Comparison of ENCODE assay signal across 8 cellular contexts in the genomic region with DNA sequence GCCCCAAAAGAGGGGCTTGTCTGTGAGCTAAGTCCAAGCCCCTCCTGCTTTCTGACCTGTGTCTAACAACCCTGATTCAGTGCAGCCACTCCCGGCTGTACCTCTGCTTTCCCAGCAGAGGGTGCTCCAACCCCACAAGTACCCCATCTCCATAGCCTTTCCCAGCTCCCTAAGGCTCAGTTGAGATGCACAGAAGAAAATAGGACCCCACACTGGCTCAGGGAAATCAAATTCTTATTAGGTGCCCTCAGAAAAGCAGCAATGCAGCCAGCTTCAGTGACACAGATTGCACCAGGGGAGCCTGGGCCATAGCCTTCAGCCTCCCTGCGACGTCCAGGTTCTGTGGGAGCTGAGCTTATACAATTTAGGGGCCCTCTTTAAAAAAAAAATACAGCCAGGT. TPM values are rescaled to one million over a fixed set of nuclear protein-coding genes. Genes with fewer than 3 reads are reported as not detected.
DNase-seq lines count a peak whose midpoint lies in the region; ATAC-seq and TF ChIP-seq lines count a peak whose summit lies in the region.

No MANE protein-coding gene starts in this region.

- intact Hi-C loops in aorta (cut with DNase I): loop anchor here (1.0 to 5.0 kb wide), 2 partner anchors 36 to 37 kb away; no protein-coding TSS in a partner anchor

- no peak overlapping the region for H3K27ac ChIP-seq in DND-41 (ENCODE audit: low read length)
- H3K27ac ChIP-seq in foreskin keratinocyte: no peak overlapping the region
- H3K27ac ChIP-seq in aorta (ENCODE audit: low read depth in 1 of 2, low read length in 2 of 2): no peak overlapping the region

- H3K27me3 ChIP-seq in DND-41 (ENCODE audit: insufficient read depth, low read length, poor library complexity): no peaks in the 10 kb centered on the region
- H3K27me3 ChIP-seq in foreskin keratinocyte: no peaks in the 10 kb centered on the region
- no peaks in the 10 kb centered on the region for H3K27me3 ChIP-seq in aorta (ENCODE audit: control insufficient read depth in 1 of 2, insufficient read depth in 2 of 2, low read length in 1 of 2)

- H3K4me1 ChIP-seq in DND-41 (ENCODE audit: insufficient read depth, low read length) (no peaks in the 10 kb centered on the region), foreskin keratinocyte (no peaks in the 10 kb centered on the region), aorta (ENCODE audit: control insufficient read depth in 1 of 2, insufficient read depth in 2 of 2, low read length in 2 of 2) (no peaks in the 10 kb centered on the region)

- H3K4me3 ChIP-seq in DND-41 (ENCODE audit: low read depth in 1 of 2, low read length in 2 of 2) (no peak overlapping the region), aorta (ENCODE audit: low read length in 2 of 2) (no peak overlapping the region)

- H3K36me3 ChIP-seq in DND-41 (ENCODE audit: insufficient read depth, low read length): no peaks in the 10 kb centered on the region
- H3K36me3 ChIP-seq in aorta (ENCODE audit: control insufficient read depth in 1 of 2, insufficient read depth in 2 of 2, low read length in 1 of 2): no peaks in the 10 kb centered on the region

- 59% methylated on average over 3 of the region's 3 CpGs for WGBS in aorta, 2 donors

- no peak overlapping the region for H2AFZ ChIP-seq in DND-41 (ENCODE audit: low read depth, low read length)

- H3K79me2 ChIP-seq in DND-41 (ENCODE audit: insufficient read depth, low read length): no peaks in the 10 kb centered on the region

- peak; percentile 54 for DNase-seq in DND-41
- DNase-seq in RPMI7951 (ENCODE audit: low read depth): peak; percentile 67
- peak; percentile 78 for DNase-seq in activated effector memory CD4-positive, alpha-beta T cell treated with anti-CD3 and anti-CD28 coated beads, Interleukin-2, amount 50 U/mL, for 16 hours
- DNase-seq in foreskin keratinocyte: peak; percentile 43 to 71
- peak in 48 of 56 donors; percentile 12 to 78 (median 45) for DNase-seq in nucleus accumbens (lab: John Stamatoyannopoulos, UW)
- DNase-seq in aorta: peak in 1 of 2 donors; percentile 81

- no peak overlapping the region for H3K9ac ChIP-seq in DND-41 (ENCODE audit: low read depth, low read length)

- no peak overlapping the region for H3K4me2 ChIP-seq in DND-41 (ENCODE audit: insufficient read depth, low read length)

- H4K20me1 ChIP-seq in DND-41 (ENCODE audit: insufficient read depth, low read length): no peaks in the 10 kb centered on the region

- peak; percentile 87 for TF ChIP-seq CTCF in DND-41 (IDR thresholded peaks at IDR 0.05; ENCODE audit: borderline replicate concordance, extremely low read depth, low read length, poor library complexity, severe bottlenecking)
- TF ChIP-seq CTCF in LNCAP (IDR thresholded peaks at IDR 0.05): peak; percentile 93
- TF ChIP-seq CTCF in foreskin keratinocyte (conservative IDR thresholded peaks at IDR 0.05): peak; percentile 96

- H3K9me3 ChIP-seq in DND-41 (ENCODE audit: insufficient read depth, low read length, severe bottlenecking) (no peaks in the 10 kb centered on the region), aorta (ENCODE audit: control insufficient read depth, low read length) (no peaks in the 10 kb centered on the region)

- ATAC-seq in DND-41 (ENCODE audit: insufficient read depth, low read depth) (peak; percentile 81), foreskin keratinocyte (peak; percentile 81), aorta (ENCODE audit: low FRiP score) (peak; percentile 84), HG03432 (IDR thresholded peaks at IDR 0.05; ENCODE audit: unreplicated experiment) (no peak)

RNA-seq across cellular contexts. Expression of gene LRRC74A, which starts 49.9 kb away (rescaled TPM):
- not detected in 2 replicates for total RNA-seq in RPMI7951 (2014; rRNA removed; shearing (Covaris generic))
- not detected in 2 replicates for total RNA-seq in foreskin keratinocyte
- not detected in 2 replicates for polyA plus RNA-seq in foreskin keratinocyte
- not detected for total RNA-seq in aorta
- polyA plus RNA-seq in aorta: 1 to 10 TPM in 1 of 2 donors, not detected in 1; 4.4 TPM
